13 cellular contexts compared by ENCODE assay signal in genomic region chr1:111944121-111944785, GRCh38. TPM values are rescaled to one million over a fixed set of nuclear protein-coding genes. Genes with fewer than 3 reads are reported as not detected.
"Had no signal": no experiment of that assay in that cellular context is flagged by ENCODE, and none has a peak within 500 bp of the region (broad histone marks: within the 10 kb centered on the region; RNA-seq: fewer than 3 reads in every experiment).

No MANE protein-coding gene starts in this region.

- H3K9me3 ChIP-seq: right lobe of liver had no signal

- H3K4me1 ChIP-seq: right lobe of liver had no signal

- H3K36me3 Mint-ChIP-seq: naive thymus-derived CD8-positive, alpha-beta T cell had no signal

- H3K36me3 ChIP-seq: right lobe of liver had no signal

- DNase-seq: activated B cell treated with CpG ODN at 0.5 μM for 24 hours; activated CD4-positive, alpha-beta T cell treated with anti-CD3 and anti-CD28 coated beads, Interleukin-2, amount 10 ng/mL, durations not matched to agents 7 days and 5 days; activated CD8-positive, alpha-beta memory T cell treated with anti-CD3 and anti-CD28 coated beads for 24 hours; activated naive CD4-positive, alpha-beta T cell treated with Interleukin-2 at 50 U/mL for 16 hours; effector memory CD4-positive, alpha-beta T cell; naive thymus-derived CD8-positive, alpha-beta T cell; nucleus accumbens; right lobe of liver; stimulated activated CD4-positive, alpha-beta T cell treated with anti-CD3 and anti-CD28 coated beads, Interleukin-12 subunit alpha, Interleukin-12 subunit beta, amount 100 ng/mL, for 4 hours; stimulated activated naive CD4-positive, alpha-beta T cell treated with Interleukin-2 at 50 U/mL for 16 hours; T-helper 17 cell; trophoblast cell had no signal

- H3K4me3 ChIP-seq: right lobe of liver had no signal

- H3K4me1 Mint-ChIP-seq: activated B cell treated with CpG ODN at 0.5 μM for 24 hours had no signal

- H3K27me3 ChIP-seq: right lobe of liver had no signal

- H3K9me3 Mint-ChIP-seq: activated CD4-positive, alpha-beta T cell treated with anti-CD3 and anti-CD28 coated beads, Interleukin-2, amount 10 ng/mL, durations not matched to agents 7 days and 5 days had no signal

- H3K4me3 Mint-ChIP-seq: activated B cell treated with CpG ODN at 0.5 μM for 24 hours; activated CD4-positive, alpha-beta T cell treated with anti-CD3 and anti-CD28 coated beads, Interleukin-2, amount 10 ng/mL, durations not matched to agents 7 days and 5 days; naive thymus-derived CD8-positive, alpha-beta T cell; T-helper 17 cell had no signal

- H3K27ac ChIP-seq: epithelial cell of prostate, right lobe of liver had no signal

- ATAC-seq: naive thymus-derived CD8-positive, alpha-beta T cell; right lobe of liver; T-helper 17 cell had no signal

- H3K27ac Mint-ChIP-seq: activated B cell treated with CpG ODN at 0.5 μM for 24 hours; activated CD4-positive, alpha-beta T cell treated with anti-CD3 and anti-CD28 coated beads, Interleukin-2, amount 10 ng/mL, durations not matched to agents 7 days and 5 days; T-helper 17 cell had no signal

RNA-seq across cellular contexts. Expression of gene KCND3, which starts 45.2 kb away (rescaled TPM):
- total RNA-seq: activated CD4-positive, alpha-beta T cell treated with anti-CD3 and anti-CD28 coated beads, Interleukin-2, amount 10 ng/mL, durations not matched to agents 7 days and 5 days; naive thymus-derived CD8-positive, alpha-beta T cell had no signal
